10 cellular contexts compared by ENCODE assay signal in genomic region chr20:63221400-63222053, GRCh38. TPM values are rescaled to one million over a fixed set of nuclear protein-coding genes. Genes with fewer than 3 reads are reported as not detected.
DNase-seq lines count a peak whose midpoint lies in the region; ATAC-seq and TF ChIP-seq lines count a peak whose summit lies in the region.
"Not testable (repeated sequence)": the region's sequence is repeated elsewhere in the genome, so short reads cannot be mapped to it uniquely, and the experiment has no call there.
"Had no signal": no experiment of that assay in that cellular context is flagged by ENCODE, and none has a peak within 500 bp of the region (broad histone marks: within the 10 kb centered on the region; RNA-seq: fewer than 3 reads in every experiment).

No MANE protein-coding gene starts in this region.

- H3K4me1 ChIP-seq in RWPE2 (ENCODE audit: insufficient read depth, poor library complexity, severe bottlenecking), result peaks cover 22% of the 10 kb centered on the region
- H3K4me1 ChIP-seq in thyroid gland, result peaks cover 22 to 51% of the 10 kb centered on the region in 2 donors

- H3K9me3 ChIP-seq in RWPE2 (ENCODE audit: severe bottlenecking); thyroid gland: not testable (repeated sequence)

- not testable (repeated sequence) for H3K27ac ChIP-seq in RWPE2 (ENCODE audit: poor library complexity, severe bottlenecking); thyroid gland

- not testable (repeated sequence) for ATAC-seq in RWPE2 (ENCODE audit: low read depth); left ventricle myocardium superior

- TF ChIP-seq CTCF in RWPE2 (IDR thresholded peaks at IDR 0.05; ENCODE audit: poor library complexity, severe bottlenecking); thyroid gland (IDR thresholded peaks at IDR 0.05): not testable (repeated sequence)

- intact Hi-C loops in left ventricle myocardium superior (cut with micrococcal nuclease); thyroid gland (cut with DNase I): not testable (repeated sequence)

- not testable (repeated sequence) for H3K27me3 ChIP-seq in RWPE2 (ENCODE audit: insufficient read depth, poor library complexity, severe bottlenecking); thyroid gland

- H3K36me3 ChIP-seq in RWPE2 (ENCODE audit: low read depth); thyroid gland: not testable (repeated sequence)

- WGBS in thyroid gland, 2 donors, result 31 to 43% methylated on average over 9 to 11 of the region's 12 CpGs

- TF ChIP-seq POLR2A in thyroid gland (IDR thresholded peaks at IDR 0.05), result not testable (repeated sequence)

- H3K4me3 ChIP-seq in RWPE2 (ENCODE audit: severe bottlenecking); thyroid gland (replicated peaks in 1 of 3): not testable (repeated sequence)

- DNase-seq in DMS79 treated with DMSO at 0.1 percent for 48 hours (lab: John Stamatoyannopoulos, UW), result peak; percentile 90
- peak; percentile 36 to 37 for DNase-seq in NCI-H187 (lab: John Stamatoyannopoulos, UW)
- DNase-seq in NCI-H345 (lab: John Stamatoyannopoulos, UW), result peak; percentile 42
- DNase-seq in RWPE2 (ENCODE audit: low spot score), result peak; percentile 83
- peak; percentile 15 for DNase-seq in left ventricle myocardium superior
- DNase-seq in thyroid gland, result peak; percentile 82

RNA-seq across cellular contexts. Expression of gene YTHDF1, which starts 5.6 kb away (rescaled TPM):
- 24.3 TPM for total RNA-seq in left ventricle myocardium superior
- 10 to 100 TPM; 41.3 to 54.2 (median 43.4) TPM for total RNA-seq in thyroid gland

RNA-seq across cellular contexts. Expression of gene BIRC7, which starts 14.2 kb away (rescaled TPM):
- total RNA-seq in left ventricle myocardium superior, result not detected
- not detected for total RNA-seq in thyroid gland
- total RNA-seq: CD4-positive, CD25-positive, alpha-beta regulatory T cell; CD8-positive, alpha-beta memory T cell; GM12878; H9 had no signal

RNA-seq across cellular contexts. Expression of gene NKAIN4, which starts 32.7 kb away (rescaled TPM):
- not detected for total RNA-seq in left ventricle myocardium superior
- total RNA-seq in thyroid gland, result 1 to 10 TPM in 1 of 4 donors, under 1 TPM in 2, not detected in 1; 0.45 to 5.5 (median 0.67) TPM
- total RNA-seq: CD4-positive, CD25-positive, alpha-beta regulatory T cell; CD8-positive, alpha-beta memory T cell; GM12878 had no signal

RNA-seq across cellular contexts. Expression of gene ARFGAP1, which starts 51.1 kb away (rescaled TPM):
- total RNA-seq in left ventricle myocardium superior (30.9 TPM), thyroid gland (10 to 100 TPM; 70.7 to 75.7 (median 72.7) TPM)

Comparison
In these comparisons a context has a peak if more than half of its experiments do, and no peak if none do; other contexts are left out.
1. DNase-seq: peak in every context shown above with its lines; median percentile 90 in DMS79 treated with DMSO at 0.1 percent for 48 hours; 83 in RWPE2; 82 in thyroid gland; 42 in NCI-H345; 36 in NCI-H187; 15 in left ventricle myocardium superior.